ENCODE assay signal across 26 cellular contexts in the genomic region with DNA sequence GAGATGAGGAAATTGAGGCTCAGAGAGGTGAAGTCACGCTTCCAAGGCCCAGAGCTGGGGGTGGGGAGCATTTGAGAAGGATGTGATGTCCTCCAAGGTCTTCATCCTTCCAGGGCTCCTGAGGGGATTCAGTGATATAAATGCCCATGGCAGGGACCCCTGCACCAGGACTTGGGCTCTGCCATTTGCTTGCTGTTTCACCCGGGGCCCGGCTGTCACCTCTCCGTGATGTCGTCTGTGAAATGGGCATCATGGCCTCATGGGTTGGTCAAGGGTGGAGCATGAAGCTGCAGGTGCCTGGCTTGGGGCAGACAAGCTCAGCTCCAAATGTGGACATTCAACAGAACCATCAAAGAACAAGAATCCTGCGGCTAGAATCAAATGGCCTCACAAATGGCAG.
"Had no signal": no experiment of that assay in that cellular context is flagged by ENCODE, and none has a peak within 500 bp of the region (broad histone marks: within the 10 kb centered on the region; RNA-seq: fewer than 3 reads in every experiment).

No MANE protein-coding gene starts in this region.

- H3K27ac Mint-ChIP-seq: activated CD4-positive, alpha-beta memory T cell treated with anti-CD3 and anti-CD28 coated beads for 36 hours; activated CD4-positive, alpha-beta T cell treated with anti-CD3 and anti-CD28 coated beads, Interleukin-2, amount 10 ng/mL, durations not matched to agents 7 days and 5 days; activated naive CD8-positive, alpha-beta T cell treated with anti-CD3 and anti-CD28 coated beads for 36 hours; T-helper 1 cell treated with Interleukin-12 subunit alpha and Interleukin-12 subunit beta and Interleukin-4 antibody, amounts not matched to agents 30 μg/mL and 1 μg/mL, for 36 hours had no signal

- H3K9me3 ChIP-seq: breast epithelium, MG63, SJCRH30 had no signal

- H3K36me3 Mint-ChIP-seq: activated CD4-positive, alpha-beta memory T cell treated with anti-CD3 and anti-CD28 coated beads for 36 hours; activated naive CD4-positive, alpha-beta T cell treated with anti-CD3 and anti-CD28 coated beads, Interleukin-2, amount 10 ng/mL, durations not matched to agents 7 days and 5 days; activated naive CD8-positive, alpha-beta T cell treated with anti-CD3 and anti-CD28 coated beads for 36 hours had no signal

- H3K4me1 ChIP-seq: breast epithelium, SJCRH30 had no signal

- H3K4me3 ChIP-seq: breast epithelium, MG63, SJCRH30 had no signal

- H3K27ac ChIP-seq: breast epithelium, SJCRH30 had no signal

- H3K27me3 ChIP-seq: MG63, SJCRH30 had no signal

- H3K4me3 Mint-ChIP-seq: activated CD4-positive, alpha-beta memory T cell treated with anti-CD3 and anti-CD28 coated beads for 36 hours; activated CD4-positive, alpha-beta T cell treated with anti-CD3 and anti-CD28 coated beads, Interleukin-2, amount 10 ng/mL, durations not matched to agents 7 days and 5 days; activated naive CD4-positive, alpha-beta T cell treated with anti-CD3 and anti-CD28 coated beads, Interleukin-2, amount 10 ng/mL, durations not matched to agents 7 days and 5 days; activated naive CD8-positive, alpha-beta T cell treated with anti-CD3 and anti-CD28 coated beads for 36 hours; activated T-cell treated with anti-CD3 and anti-CD28 coated beads, Interleukin-2, amount 50 U/mL, for 4 hours; T-helper 1 cell treated with Interleukin-12 subunit alpha and Interleukin-12 subunit beta and Interleukin-4 antibody, amounts not matched to agents 30 μg/mL and 1 μg/mL, for 36 hours had no signal

- ATAC-seq: activated T-cell treated with anti-CD3 and anti-CD28 coated beads, Interleukin-2, amount 50 U/mL, for 4 hours; Panc1 had no signal

- DNase-seq: activated CD4-positive, alpha-beta memory T cell treated with anti-CD3 and anti-CD28 coated beads for 36 hours; activated CD4-positive, alpha-beta T cell treated with anti-CD3 and anti-CD28 coated beads, Interleukin-2, amount 10 ng/mL, durations not matched to agents 7 days and 5 days; activated CD4-positive, CD25-positive, alpha-beta regulatory T cell; activated CD8-positive, alpha-beta memory T cell treated with anti-CD3 and anti-CD28 coated beads for 24 hours; activated gamma-delta T cell treated with Interleukin-2 at 50 U/mL for 16 hours; activated naive CD8-positive, alpha-beta T cell treated with anti-CD3 and anti-CD28 coated beads for 36 hours; activated T-cell treated with anti-CD3 and anti-CD28 coated beads, Interleukin-2, amount 50 U/mL, for 4 hours; central memory CD4-positive, alpha-beta T cell; MG63; MV-4-11; NCI-H1092 treated with DMSO at 0.1 percent for 48 hours; NCI-H1417 treated with DMSO at 0.1 percent for 48 hours; NCI-H1694; NCI-H2081; NCI-H510A treated with DMSO at 0.1 percent for 48 hours; NCI-H69; NK-92 treated with Interleukin-12 subunit alpha and Interleukin-12 subunit beta, amount 100 ng/mL, for 24 hours; OCI-M1; Right ventricle myocardium superior; RPMI8226; SJCRH30; T-helper 9 cell had no signal

- H3K9me3 Mint-ChIP-seq: activated CD4-positive, alpha-beta memory T cell treated with anti-CD3 and anti-CD28 coated beads for 36 hours; activated CD4-positive, alpha-beta T cell treated with anti-CD3 and anti-CD28 coated beads, Interleukin-2, amount 10 ng/mL, durations not matched to agents 7 days and 5 days; activated naive CD4-positive, alpha-beta T cell treated with anti-CD3 and anti-CD28 coated beads, Interleukin-2, amount 10 ng/mL, durations not matched to agents 7 days and 5 days; activated naive CD8-positive, alpha-beta T cell treated with anti-CD3 and anti-CD28 coated beads for 36 hours; activated T-cell treated with anti-CD3 and anti-CD28 coated beads, Interleukin-2, amount 50 U/mL, for 4 hours; T-helper 1 cell treated with Interleukin-12 subunit alpha and Interleukin-12 subunit beta and Interleukin-4 antibody, amounts not matched to agents 30 μg/mL and 1 μg/mL, for 36 hours had no signal

- H3K27me3 Mint-ChIP-seq: activated CD4-positive, alpha-beta memory T cell treated with anti-CD3 and anti-CD28 coated beads for 36 hours; activated CD4-positive, alpha-beta T cell treated with anti-CD3 and anti-CD28 coated beads, Interleukin-2, amount 10 ng/mL, durations not matched to agents 7 days and 5 days; activated naive CD8-positive, alpha-beta T cell treated with anti-CD3 and anti-CD28 coated beads for 36 hours had no signal

- H3K4me1 Mint-ChIP-seq: activated CD4-positive, alpha-beta T cell treated with anti-CD3 and anti-CD28 coated beads, Interleukin-2, amount 10 ng/mL, durations not matched to agents 7 days and 5 days; activated naive CD4-positive, alpha-beta T cell treated with anti-CD3 and anti-CD28 coated beads, Interleukin-2, amount 10 ng/mL, durations not matched to agents 7 days and 5 days; activated naive CD8-positive, alpha-beta T cell treated with anti-CD3 and anti-CD28 coated beads for 36 hours had no signal

- H3K36me3 ChIP-seq: breast epithelium, MG63, SJCRH30 had no signal
